In genomic region chr3:193357291-193357690, GRCh38 we compare ENCODE assay signal across 31 cellular contexts. TPM values are rescaled to one million over a fixed set of nuclear protein-coding genes. Genes with fewer than 3 reads are reported as not detected.
"Had no signal": no experiment of that assay in that cellular context is flagged by ENCODE, and none has a peak within 500 bp of the region (broad histone marks: within the 10 kb centered on the region; RNA-seq: fewer than 3 reads in every experiment).

No MANE protein-coding gene starts in this region.

- DNase-seq: stimulated activated CD4-positive, alpha-beta T cell treated with anti-CD3 and anti-CD28 coated beads, Interleukin-2, amount 100 ng/mL, for 48 hours; stimulated activated CD4-positive, alpha-beta T cell treated with anti-CD3 and anti-CD28 coated beads, Interleukin-4, amount 100 ng/mL, for 1 hour; stimulated activated CD4-positive, alpha-beta T cell treated with anti-CD3 and anti-CD28 coated beads, Interleukin-4, amount 100 ng/mL, for 24 hours; stimulated activated CD4-positive, alpha-beta T cell treated with anti-CD3 and anti-CD28 coated beads, Interleukin-4, amount 100 ng/mL, for 4 hours; stimulated activated CD8-positive, alpha-beta memory T cell treated with anti-CD3 and anti-CD28 coated beads, Interleukin-4, amount 100 ng/mL, for 48 hours; stimulated activated naive B cell treated with anti-CD40 and anti-IgM and Interleukin-4, amounts not matched to agents 10 μg/mL and 1 μg/mL and 100 μg/mL, for 72 hours; stimulated activated naive CD4-positive, alpha-beta T cell; stimulated activated naive CD4-positive, alpha-beta T cell treated with Interleukin-2 at 50 U/mL for 16 hours; stimulated activated naive CD8-positive, alpha-beta T cell treated with anti-CD3 and anti-CD28 coated beads, Interleukin-15, amount 100 ng/mL, for 72 hours; stimulated activated naive CD8-positive, alpha-beta T cell treated with anti-CD3 and anti-CD28 coated beads, Interleukin-15, Interleukin-2, amounts not matched to agents 100 U/mL and 50 U/mL, for 24 hours; stomach; substantia nigra; testis; thyroid gland; tibial artery; transverse colon; trophoblast cell; upper lobe of left lung; upper lobe of right lung; uterus had no signal

- H3K36me3 ChIP-seq: stomach, suprapubic skin, thoracic aorta, thyroid gland, tibial artery, tibial nerve, transverse colon, upper lobe of left lung, upper lobe of right lung, uterus, vagina had no signal

- H3K4me3 Mint-ChIP-seq: stimulated activated effector memory CD8-positive, alpha-beta T cell treated with anti-CD3 and anti-CD28 coated beads, Interleukin-12 subunit alpha, Interleukin-12 subunit beta, amount 100 ng/mL, for 72 hours; stimulated activated memory B cell treated with anti-CD40 and anti-IgM and Interleukin-4, amounts not matched to agents 10 μg/mL and 1 μg/mL and 100 μg/mL, for 72 hours; stimulated activated naive B cell treated with anti-CD40 and anti-IgM and Interleukin-4, amounts not matched to agents 10 μg/mL and 1 μg/mL and 100 μg/mL, for 72 hours; stimulated activated naive CD8-positive, alpha-beta T cell treated with anti-CD3 and anti-CD28 coated beads, Interleukin-15, amount 100 ng/mL, for 72 hours; stimulated activated naive CD8-positive, alpha-beta T cell treated with anti-CD3 and anti-CD28 coated beads, Interleukin-15, Interleukin-2, amounts not matched to agents 100 ng/mL and 50 ng/mL, for 24 hours; type B pancreatic cell had no signal

- H3K36me3 Mint-ChIP-seq: stimulated activated effector memory CD8-positive, alpha-beta T cell treated with anti-CD3 and anti-CD28 coated beads, Interleukin-12 subunit alpha, Interleukin-12 subunit beta, amount 100 ng/mL, for 72 hours; stimulated activated memory B cell treated with anti-CD40 and anti-IgM and Interleukin-4, amounts not matched to agents 10 μg/mL and 1 μg/mL and 100 μg/mL, for 72 hours; stimulated activated naive B cell treated with anti-CD40 and anti-IgM and Interleukin-4, amounts not matched to agents 10 μg/mL and 1 μg/mL and 100 μg/mL, for 72 hours; type B pancreatic cell had no signal

- H3K4me1 Mint-ChIP-seq: stimulated activated effector memory CD8-positive, alpha-beta T cell treated with anti-CD3 and anti-CD28 coated beads, Interleukin-12 subunit alpha, Interleukin-12 subunit beta, amount 100 ng/mL, for 72 hours; stimulated activated memory B cell treated with anti-CD40 and anti-IgM and Interleukin-4, amounts not matched to agents 10 μg/mL and 1 μg/mL and 100 μg/mL, for 72 hours; stimulated activated naive B cell treated with anti-CD40 and anti-IgM and Interleukin-4, amounts not matched to agents 10 μg/mL and 1 μg/mL and 100 μg/mL, for 72 hours; stimulated activated naive CD8-positive, alpha-beta T cell treated with anti-CD3 and anti-CD28 coated beads, Interleukin-15, amount 100 ng/mL, for 72 hours had no signal

- H3K4me1 ChIP-seq: stomach, suprapubic skin, testis, thyroid gland, tibial artery, tibial nerve, transverse colon, upper lobe of left lung, upper lobe of right lung, uterus, vagina had no signal

- H3K27ac ChIP-seq: stomach, suprapubic skin, testis, thoracic aorta, thyroid gland, tibial artery, tibial nerve, transverse colon, upper lobe of left lung, upper lobe of right lung, uterus, vagina had no signal

- H3K4me3 ChIP-seq: stomach, suprapubic skin, testis, thoracic aorta, thyroid gland, tibial artery, tibial nerve, transverse colon, upper lobe of left lung, upper lobe of right lung, uterus, vagina had no signal

- H3K9me3 ChIP-seq: stomach, suprapubic skin, testis, thoracic aorta, thyroid gland, tibial artery, tibial nerve, transverse colon, upper lobe of left lung, upper lobe of right lung, uterus, vagina had no signal

- H3K27me3 Mint-ChIP-seq: stimulated activated memory B cell treated with anti-CD40 and anti-IgM and Interleukin-4, amounts not matched to agents 10 μg/mL and 1 μg/mL and 100 μg/mL, for 72 hours; stimulated activated naive B cell treated with anti-CD40 and anti-IgM and Interleukin-4, amounts not matched to agents 10 μg/mL and 1 μg/mL and 100 μg/mL, for 72 hours; stimulated activated naive CD8-positive, alpha-beta T cell treated with anti-CD3 and anti-CD28 coated beads, Interleukin-15, amount 100 ng/mL, for 72 hours had no signal

- H3K9me3 Mint-ChIP-seq: stimulated activated memory B cell treated with anti-CD40 and anti-IgM and Interleukin-4, amounts not matched to agents 10 μg/mL and 1 μg/mL and 100 μg/mL, for 72 hours; stimulated activated naive B cell treated with anti-CD40 and anti-IgM and Interleukin-4, amounts not matched to agents 10 μg/mL and 1 μg/mL and 100 μg/mL, for 72 hours; stimulated activated naive CD8-positive, alpha-beta T cell treated with anti-CD3 and anti-CD28 coated beads, Interleukin-15, amount 100 ng/mL, for 72 hours; stimulated activated naive CD8-positive, alpha-beta T cell treated with anti-CD3 and anti-CD28 coated beads, Interleukin-15, Interleukin-2, amounts not matched to agents 100 ng/mL and 50 ng/mL, for 24 hours; type B pancreatic cell had no signal

- H3K27ac Mint-ChIP-seq: stimulated activated effector memory CD8-positive, alpha-beta T cell treated with anti-CD3 and anti-CD28 coated beads, Interleukin-12 subunit alpha, Interleukin-12 subunit beta, amount 100 ng/mL, for 72 hours; stimulated activated memory B cell treated with anti-CD40 and anti-IgM and Interleukin-4, amounts not matched to agents 10 μg/mL and 1 μg/mL and 100 μg/mL, for 72 hours; stimulated activated naive B cell treated with anti-CD40 and anti-IgM and Interleukin-4, amounts not matched to agents 10 μg/mL and 1 μg/mL and 100 μg/mL, for 72 hours; stimulated activated naive CD8-positive, alpha-beta T cell treated with anti-CD3 and anti-CD28 coated beads, Interleukin-15, amount 100 ng/mL, for 72 hours; stimulated activated naive CD8-positive, alpha-beta T cell treated with anti-CD3 and anti-CD28 coated beads, Interleukin-15, Interleukin-2, amounts not matched to agents 100 ng/mL and 50 ng/mL, for 24 hours; type B pancreatic cell had no signal

- ATAC-seq: stimulated activated effector memory CD8-positive, alpha-beta T cell treated with anti-CD3 and anti-CD28 coated beads, Interleukin-12 subunit alpha, Interleukin-12 subunit beta, amount 100 ng/mL, for 72 hours; stimulated activated memory B cell treated with anti-CD40 and anti-IgM and Interleukin-4, amounts not matched to agents 10 μg/mL and 1 μg/mL and 100 μg/mL, for 72 hours; stimulated activated naive B cell treated with anti-CD40 and anti-IgM and Interleukin-4, amounts not matched to agents 10 μg/mL and 1 μg/mL and 100 μg/mL, for 72 hours; stimulated activated naive CD8-positive, alpha-beta T cell treated with anti-CD3 and anti-CD28 coated beads, Interleukin-15, amount 100 ng/mL, for 72 hours; stimulated activated naive CD8-positive, alpha-beta T cell treated with anti-CD3 and anti-CD28 coated beads, Interleukin-15, Interleukin-2, amounts not matched to agents 100 U/mL and 50 U/mL, for 24 hours; upper lobe of right lung had no signal

- H3K27me3 ChIP-seq: stomach, suprapubic skin, testis, thyroid gland, tibial artery, tibial nerve, transverse colon, upper lobe of left lung, upper lobe of right lung, uterus, vagina had no signal

RNA-seq across cellular contexts. Expression of gene ATP13A5, which starts 21.3 kb away (rescaled TPM):
- total RNA-seq: subcutaneous adipose tissue, thoracic aorta, transverse colon, ureter, urinary bladder, uterus, vagina had no signal
